Comparison of ENCODE assay signal across 16 cellular contexts in the genomic region with DNA sequence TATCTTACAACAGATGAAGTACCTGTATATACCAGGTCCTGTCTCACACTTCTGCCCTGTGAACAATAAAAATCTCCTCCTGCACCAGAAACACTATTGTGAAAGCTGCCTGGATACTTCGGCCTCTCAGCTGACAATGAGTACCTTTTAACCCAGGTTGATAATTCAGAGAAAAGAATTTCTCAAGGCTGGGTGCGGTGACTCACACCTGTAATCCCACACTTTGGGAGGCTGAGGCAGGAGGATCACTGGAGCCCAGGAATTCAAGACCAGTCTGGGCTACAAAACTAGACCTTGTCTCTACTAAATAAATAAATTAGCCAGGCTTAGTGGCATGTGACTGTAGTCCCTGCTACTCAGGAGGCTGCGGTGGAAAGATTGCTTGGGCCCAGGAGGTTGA.
DNase-seq lines count a peak whose midpoint lies in the region; ATAC-seq and TF ChIP-seq lines count a peak whose summit lies in the region.
"Had no signal": no experiment of that assay in that cellular context is flagged by ENCODE, and none has a peak within 500 bp of the region (broad histone marks: within the 10 kb centered on the region; RNA-seq: fewer than 3 reads in every experiment).

No MANE protein-coding gene starts in this region.

- no peaks in the 10 kb centered on the region for H3K9me3 Mint-ChIP-seq in activated naive CD4-positive, alpha-beta T cell treated with anti-CD3 and anti-CD28 coated beads for 36 hours
- no peaks in the 10 kb centered on the region for H3K9me3 Mint-ChIP-seq in activated naive CD8-positive, alpha-beta T cell treated with anti-CD3 and anti-CD28 coated beads, Interleukin-2, amount 50 U/mL, for 24 hours
- peaks cover 4% of the 10 kb centered on the region for H3K9me3 Mint-ChIP-seq in natural killer cell treated with Interleukin-12 subunit alpha and Interleukin-12 subunit beta and Interleukin-15 and Interleukin-18, amount 100 ng/mL, for 72 hours
- H3K9me3 Mint-ChIP-seq in endodermal cell = no peaks in the 10 kb centered on the region

- 46 to 64% methylated on average over 3 of the region's 3 CpGs for WGBS in endodermal cell (ENCODE audit: insufficient coverage in 1 of 2, insufficient read length in 1 of 2), 2 experiments

- no peak overlapping the region for H3K27ac ChIP-seq in endodermal cell (ENCODE audit: low read depth, low read length)
- H3K27ac ChIP-seq: tibial nerve had no signal

- no peak for TF ChIP-seq CTCF in endodermal cell (conservative IDR thresholded peaks at IDR 0.05)

- ATAC-seq in activated naive CD8-positive, alpha-beta T cell treated with anti-CD3 and anti-CD28 coated beads, Interleukin-2, amount 50 U/mL, for 24 hours = no peak
- ATAC-seq in natural killer cell treated with Interleukin-12 subunit alpha and Interleukin-12 subunit beta and Interleukin-15 and Interleukin-18, amount 100 ng/mL, for 72 hours = no peak

- H3K4me1 Mint-ChIP-seq in activated naive CD4-positive, alpha-beta T cell treated with anti-CD3 and anti-CD28 coated beads for 36 hours (ENCODE audit: low read depth) = peaks cover 61% of the 10 kb centered on the region
- H3K4me1 Mint-ChIP-seq in activated naive CD8-positive, alpha-beta T cell treated with anti-CD3 and anti-CD28 coated beads, Interleukin-2, amount 50 U/mL, for 24 hours = peaks cover 72% of the 10 kb centered on the region
- peaks cover 61 to 71% of the 10 kb centered on the region in 2 donors for H3K4me1 Mint-ChIP-seq in natural killer cell treated with Interleukin-12 subunit alpha and Interleukin-12 subunit beta and Interleukin-15 and Interleukin-18, amount 100 ng/mL, for 72 hours (ENCODE audit: low read depth in 2 of 2)
- H3K4me1 Mint-ChIP-seq in endodermal cell = peaks cover 11% of the 10 kb centered on the region

- no peaks in the 10 kb centered on the region for H3K27me3 Mint-ChIP-seq in activated naive CD4-positive, alpha-beta T cell treated with anti-CD3 and anti-CD28 coated beads for 36 hours (ENCODE audit: low read depth)
- peaks cover 3% of the 10 kb centered on the region for H3K27me3 Mint-ChIP-seq in activated naive CD8-positive, alpha-beta T cell treated with anti-CD3 and anti-CD28 coated beads, Interleukin-2, amount 50 U/mL, for 24 hours
- H3K27me3 Mint-ChIP-seq in natural killer cell treated with Interleukin-12 subunit alpha and Interleukin-12 subunit beta and Interleukin-15 and Interleukin-18, amount 100 ng/mL, for 72 hours = peaks cover 10 to 19% of the 10 kb centered on the region in 2 donors
- H3K27me3 Mint-ChIP-seq in endodermal cell (ENCODE audit: insufficient read depth) = peaks cover 11% of the 10 kb centered on the region

- no peaks in the 10 kb centered on the region for H3K36me3 ChIP-seq in endodermal cell (ENCODE audit: control insufficient read depth, insufficient read depth, low read length)
- H3K36me3 ChIP-seq: heart left ventricle, tibial nerve had no signal

- no peak overlapping the region for H3K4me3 Mint-ChIP-seq in activated naive CD4-positive, alpha-beta T cell treated with anti-CD3 and anti-CD28 coated beads for 36 hours
- no peak overlapping the region for H3K4me3 Mint-ChIP-seq in activated naive CD8-positive, alpha-beta T cell treated with anti-CD3 and anti-CD28 coated beads, Interleukin-2, amount 50 U/mL, for 24 hours
- H3K4me3 Mint-ChIP-seq in natural killer cell treated with Interleukin-12 subunit alpha and Interleukin-12 subunit beta and Interleukin-15 and Interleukin-18, amount 100 ng/mL, for 72 hours = peak overlapping the region; percentile 30
- no peak overlapping the region for H3K4me3 Mint-ChIP-seq in endodermal cell

- intact Hi-C loops in activated naive CD4-positive, alpha-beta T cell treated with anti-CD3 and anti-CD28 coated beads for 36 hours (cut with micrococcal nuclease) = loop anchor here (2.0 kb wide), 1 partner anchor 171 kb away; a partner anchor contains a TSS

- H3K4me3 ChIP-seq in endodermal cell (ENCODE audit: low read length) = no peak overlapping the region
- H3K4me3 ChIP-seq: tibial nerve had no signal

- H3K36me3 Mint-ChIP-seq in activated naive CD4-positive, alpha-beta T cell treated with anti-CD3 and anti-CD28 coated beads for 36 hours (ENCODE audit: low read depth) = no peaks in the 10 kb centered on the region
- no peaks in the 10 kb centered on the region for H3K36me3 Mint-ChIP-seq in activated naive CD8-positive, alpha-beta T cell treated with anti-CD3 and anti-CD28 coated beads, Interleukin-2, amount 50 U/mL, for 24 hours (ENCODE audit: low read depth)
- peaks cover 4% of the 10 kb centered on the region for H3K36me3 Mint-ChIP-seq in natural killer cell treated with Interleukin-12 subunit alpha and Interleukin-12 subunit beta and Interleukin-15 and Interleukin-18, amount 100 ng/mL, for 72 hours
- no peaks in the 10 kb centered on the region for H3K36me3 Mint-ChIP-seq in endodermal cell (ENCODE audit: low read depth)

- peaks cover 5% of the 10 kb centered on the region for H3K27me3 ChIP-seq in endodermal cell (ENCODE audit: control insufficient read depth, insufficient read depth, low read length, poor library complexity, severe bottlenecking)
- H3K27me3 ChIP-seq: tibial nerve had no signal

- H3K27ac Mint-ChIP-seq in activated naive CD4-positive, alpha-beta T cell treated with anti-CD3 and anti-CD28 coated beads for 36 hours = peak overlapping the region; percentile 96
- H3K27ac Mint-ChIP-seq in activated naive CD8-positive, alpha-beta T cell treated with anti-CD3 and anti-CD28 coated beads, Interleukin-2, amount 50 U/mL, for 24 hours = peak overlapping the region; percentile 82
- H3K27ac Mint-ChIP-seq in natural killer cell treated with Interleukin-12 subunit alpha and Interleukin-12 subunit beta and Interleukin-15 and Interleukin-18, amount 100 ng/mL, for 72 hours = peak overlapping the region; percentile 63 to 74
- no peak overlapping the region for H3K27ac Mint-ChIP-seq in endodermal cell

- H3K9me3 ChIP-seq in endodermal cell (ENCODE audit: control insufficient read depth, low read length) = no peaks in the 10 kb centered on the region
- H3K9me3 ChIP-seq: heart left ventricle, tibial nerve had no signal

- H3K4me1 ChIP-seq in endodermal cell (ENCODE audit: control insufficient read depth, insufficient read depth, low read length) = peaks cover 9% of the 10 kb centered on the region

- H3K9ac ChIP-seq in endodermal cell (ENCODE audit: extremely low read depth, low read length, poor library complexity, severe bottlenecking) = no peak overlapping the region

- CTCF ChIA-PET in activated naive CD4-positive, alpha-beta T cell treated with anti-CD3 and anti-CD28 coated beads for 36 hours (lab: Charles Lee) = interaction anchor here (0.6 to 8.7 kb wide), 54 partner anchors 13 to 631 kb away, joined by 3 to 302 read pairs (median 6); a partner anchor contains a TSS

- DNase-seq in activated naive CD4-positive, alpha-beta T cell treated with anti-CD3 and anti-CD28 coated beads for 36 hours = peak; percentile 19
- DNase-seq in activated naive CD4-positive, alpha-beta T cell treated with anti-CD3 and anti-CD28 coated beads, Interleukin-2, amount 50 U/mL, for 16 hours = no peak
- DNase-seq in NAMALWA (ENCODE audit: low spot score) (peak; percentile 7), NOMO-1 treated with DMSO at 0.1 percent for 48 hours (lab: John Stamatoyannopoulos, UW; ENCODE audit: unreplicated experiment) (no peak), endodermal cell (no peak)
- DNase-seq in activated naive CD8-positive, alpha-beta T cell treated with anti-CD3 and anti-CD28 coated beads, Interleukin-2, amount 50 U/mL, for 24 hours = no peak
- no peak for DNase-seq in natural killer cell treated with Interleukin-12 subunit alpha and Interleukin-12 subunit beta and Interleukin-15 and Interleukin-18, amount 100 ng/mL, for 72 hours (ENCODE audit: low spot score)
- DNase-seq in stimulated activated CD4-positive, alpha-beta T cell treated with anti-CD3 and anti-CD28 coated beads, Interleukin-12 subunit alpha, Interleukin-12 subunit beta, amount 100 ng/mL, for 4 hours = no peak
- DNase-seq: activated CD4-positive, alpha-beta T cell treated with anti-CD3 and anti-CD28 coated beads, Interleukin-2, amount 50 U/mL, for 48 hours; heart left ventricle; KBM-7; NCI-H2029 treated with DMSO at 0.1 percent for 48 hours; NCI-H446 treated with DMSO at 0.1 percent for 48 hours; right cardiac atrium; stimulated activated naive CD4-positive, alpha-beta T cell had no signal

Comparison
In these comparisons a context has a peak if more than half of its experiments do, and no peak if none do; other contexts are left out.
1. DNase-seq: peak in activated naive CD4-positive, alpha-beta T cell treated with anti-CD3 and anti-CD28 coated beads for 36 hours (single experiment) and NAMALWA (single experiment); none in activated naive CD4-positive, alpha-beta T cell treated with anti-CD3 and anti-CD28 coated beads, Interleukin-2, amount 50 U/mL, for 16 hours (single experiment), activated naive CD8-positive, alpha-beta T cell treated with anti-CD3 and anti-CD28 coated beads, Interleukin-2, amount 50 U/mL, for 24 hours (single experiment), natural killer cell treated with Interleukin-12 subunit alpha and Interleukin-12 subunit beta and Interleukin-15 and Interleukin-18, amount 100 ng/mL, for 72 hours (single experiment), NOMO-1 treated with DMSO at 0.1 percent for 48 hours (single experiment), endodermal cell (single experiment) and stimulated activated CD4-positive, alpha-beta T cell treated with anti-CD3 and anti-CD28 coated beads, Interleukin-12 subunit alpha, Interleukin-12 subunit beta, amount 100 ng/mL, for 4 hours (single experiment).